14 cellular contexts compared by ENCODE assay signal in the genomic region with DNA sequence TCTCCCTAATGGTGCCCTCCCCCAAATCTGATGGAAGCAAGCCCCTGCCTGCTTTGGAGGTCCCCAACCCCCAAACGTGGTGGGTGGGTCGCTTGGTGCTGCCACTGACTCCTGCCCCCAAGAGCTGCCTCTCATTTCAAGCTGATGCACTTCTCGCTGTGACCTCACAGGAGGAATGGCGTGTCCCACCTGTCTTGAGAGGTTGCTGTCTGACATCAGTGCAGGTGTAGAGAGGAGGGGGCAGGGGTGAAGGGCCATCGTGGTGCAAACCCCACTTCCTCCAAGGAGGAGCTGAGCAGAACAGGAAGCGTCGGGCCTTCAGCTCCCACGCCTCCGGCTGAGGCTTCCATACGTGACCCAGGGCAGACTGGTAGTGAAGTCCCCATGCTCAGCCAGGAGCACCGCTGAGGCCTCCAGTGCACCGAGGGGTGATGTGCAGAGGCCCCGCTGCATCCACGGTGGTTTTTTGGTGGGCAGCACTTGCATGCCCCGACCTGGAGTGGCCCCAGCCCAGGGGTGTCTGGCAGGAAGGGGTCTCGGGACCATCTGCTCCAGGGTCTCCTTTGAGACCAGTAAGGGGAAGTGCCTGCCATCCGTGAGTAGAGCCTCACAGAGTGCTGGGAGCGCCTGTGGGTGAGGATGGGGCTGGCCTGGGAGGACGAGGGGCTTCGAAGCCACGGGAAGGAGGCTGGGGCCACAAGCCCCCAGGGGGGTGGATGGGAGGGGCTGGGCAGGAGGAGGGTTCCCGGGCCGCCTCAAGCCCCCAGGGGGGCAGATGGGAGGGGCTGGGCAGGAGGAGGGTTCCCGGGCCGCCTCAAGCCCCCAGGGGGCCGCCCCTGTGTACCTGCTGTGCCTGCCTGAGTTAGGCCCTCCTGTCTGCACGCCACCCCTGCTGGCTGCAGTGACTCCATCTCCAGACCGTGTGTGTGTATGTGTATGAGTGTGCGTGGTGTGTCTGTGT. TPM values are rescaled to one million over a fixed set of nuclear protein-coding genes. Genes with fewer than 3 reads are reported as not detected.
DNase-seq lines count a peak whose midpoint lies in the region; ATAC-seq, FAIRE-seq and TF ChIP-seq lines count a peak whose summit lies in the region.
"Had no signal": no experiment of that assay in that cellular context is flagged by ENCODE, and none has a peak within 500 bp of the region (broad histone marks: within the 10 kb centered on the region; RNA-seq: fewer than 3 reads in every experiment).

No MANE protein-coding gene starts in this region.

- no peak for TF ChIP-seq POLR2A in erythroblast (IDR thresholded peaks at IDR 0.05; ENCODE audit: low read length)

- FAIRE-seq in kidney (lab: Jason Lieb, UNC) = no peak

- H3K4me3 ChIP-seq in left ventricle myocardium inferior (no peak overlapping the region), heart right ventricle (no peak overlapping the region), WERI-Rb-1 (ENCODE audit: low read depth, low read length) (no peak overlapping the region), kidney (ENCODE audit: low read length in 2 of 2) (no peak overlapping the region)
- H3K4me3 ChIP-seq: GM23248 had no signal

- H3K36me3 ChIP-seq in left ventricle myocardium inferior (peaks cover 27% of the 10 kb centered on the region), heart right ventricle (peaks cover 0 to 55% (median 15%) of the 10 kb centered on the region in 9 donors), WERI-Rb-1 (peaks cover 55% of the 10 kb centered on the region), kidney (ENCODE audit: control insufficient read depth in 1 of 2, insufficient read depth in 2 of 2, low read length in 2 of 2) (peaks cover 12% of the 10 kb centered on the region in 2 donors)

- DNase-seq in left ventricle myocardium inferior (peak; percentile 9), heart right ventricle (no peak), WERI-Rb-1 (peak; percentile 6), kidney (peak; percentile 64), ureter (ENCODE audit: low spot score) (peak; percentile 41), activated gamma-delta T cell treated with Interleukin-2 at 50 U/mL for 16 hours (no peak), GM19238 (ENCODE audit: insufficient read length, low spot score) (no peak), erythroblast (lab: John Stamatoyannopoulos, UW) (no peak)
- DNase-seq: activated naive CD4-positive, alpha-beta T cell treated with anti-CD3 and anti-CD28 coated beads, Interleukin-2, amount 10 ng/mL, durations not matched to agents 7 days and 5 days; AML-193; effector CD8-positive, alpha-beta T cell; GM23248; NCI-H748 treated with DMSO at 0.1 percent for 48 hours; T-helper 17 cell had no signal

- ATAC-seq in heart right ventricle = no peak
- ATAC-seq: T-helper 17 cell had no signal

- WGBS in heart right ventricle, 2 donors = 87 to 91% methylated on average over 29 of the region's 29 CpGs

- intact Hi-C loops in left ventricle myocardium inferior (cut with micrococcal nuclease) (no loop called here), heart right ventricle (cut with DNase I) (loop anchor here in 1 of 10 donors (10.0 kb wide), 1 partner anchor 65 kb away; no protein-coding TSS in a partner anchor), kidney (cut with DNase I) (no loop called here)

- H3K27me3 ChIP-seq in left ventricle myocardium inferior (ENCODE audit: low read depth) = no peaks in the 10 kb centered on the region
- H3K27me3 ChIP-seq in heart right ventricle = no peaks in the 10 kb centered on the region
- no peaks in the 10 kb centered on the region for H3K27me3 ChIP-seq in WERI-Rb-1 (ENCODE audit: insufficient read depth, low read depth, severe bottlenecking)

- H3K9me3 ChIP-seq in left ventricle myocardium inferior (replicated peaks) = no peaks in the 10 kb centered on the region
- no peaks in the 10 kb centered on the region for H3K9me3 ChIP-seq in heart right ventricle
- H3K9me3 ChIP-seq in WERI-Rb-1 (ENCODE audit: severe bottlenecking) = no peaks in the 10 kb centered on the region
- H3K9me3 ChIP-seq in kidney (ENCODE audit: control insufficient read depth in 1 of 2, low read length in 2 of 2) = no peaks in the 10 kb centered on the region

- H3K9ac ChIP-seq in kidney (ENCODE audit: low read length in 2 of 2) = no peak overlapping the region
- H3K9ac ChIP-seq: GM23248 had no signal

- no peak overlapping the region for H3K27ac ChIP-seq in left ventricle myocardium inferior (replicated peaks)
- H3K27ac ChIP-seq in heart right ventricle = no peak overlapping the region
- no peak overlapping the region for H3K27ac ChIP-seq in WERI-Rb-1
- H3K27ac ChIP-seq in kidney (ENCODE audit: low read depth in 2 of 2, low read length in 2 of 2) = no peak overlapping the region
- H3K27ac ChIP-seq: GM23248 had no signal

- TF ChIP-seq CTCF in left ventricle myocardium inferior (IDR thresholded peaks at IDR 0.05; ENCODE audit: borderline replicate concordance) (no peak), heart right ventricle (IDR thresholded peaks at IDR 0.05) (no peak), WERI-Rb-1 (IDR thresholded peaks at IDR 0.05; ENCODE audit: low read depth, low read length) (no peak), kidney (IDR thresholded peaks at IDR 0.05; ENCODE audit: borderline replicate concordance, extremely low read depth, insufficient read depth) (no peak)

- H3K4me1 ChIP-seq in left ventricle myocardium inferior (peaks cover 4% of the 10 kb centered on the region), heart right ventricle (peaks cover 0 to 5% (median 4%) of the 10 kb centered on the region in 9 donors), kidney (ENCODE audit: control insufficient read depth in 1 of 2, insufficient read depth in 1 of 2, low read depth in 1 of 2, low read length in 2 of 2) (no peaks in the 10 kb centered on the region)

RNA-seq across cellular contexts. Expression of a gene that starts 39.8 kb away (rescaled TPM):
- total RNA-seq in left ventricle myocardium inferior = 6.0 TPM
- total RNA-seq in heart right ventricle = 1 to 10 TPM; 3.7 to 9.6 (median 4.5) TPM
- polyA plus RNA-seq in heart right ventricle = 1 to 10 TPM; 4.0 to 9.8 TPM
- 20.4 TPM for total RNA-seq in kidney
- polyA plus RNA-seq in kidney (ENCODE audit: insufficient read depth, low read depth, low replicate concordance) = 4.8 TPM
- 35.3 TPM for total RNA-seq in ureter

RNA-seq across cellular contexts. Expression of a gene that starts 53.6 kb away (rescaled TPM):
- total RNA-seq in left ventricle myocardium inferior = 52.0 TPM
- total RNA-seq in heart right ventricle = 10 to 100 TPM; 42.6 to 63.7 (median 52.2) TPM
- polyA plus RNA-seq in heart right ventricle = 10 to 100 TPM; 25.9 to 57.1 TPM
- 29.6 TPM for total RNA-seq in kidney
- polyA plus RNA-seq in kidney (ENCODE audit: insufficient read depth, low read depth, low replicate concordance) = 37.0 TPM
- total RNA-seq in ureter = 33.9 TPM

Comparison
In these comparisons a context has a peak if more than half of its experiments do, and no peak if none do; other contexts are left out.
1. DNase-seq: peak in left ventricle myocardium inferior (single experiment), WERI-Rb-1 (single experiment), kidney (single experiment) and ureter (single experiment); none in heart right ventricle (0 of 2), activated gamma-delta T cell treated with Interleukin-2 at 50 U/mL for 16 hours (single experiment), GM19238 (single experiment) and erythroblast (0 of 2).